In genomic region chr6:132404330-132404729, GRCh38 we compare ENCODE assay signal across 2 cellular contexts.
A peak's percentile ranks its signal among the peaks of the same experiment; 100 is the strongest.
TF ChIP-seq lines count a peak whose summit lies in the region.

No MANE protein-coding gene starts in this region.

TF ChIP-seq in IMR-90, 13 proteins besides CTCF, POLR2A, EP300 and RAD21:
- no peak for TF ChIP-seq BHLHE40 (IDR thresholded peaks at IDR 0.05; ENCODE audit: low read depth, low read length)
- TF ChIP-seq, protein P1, sequence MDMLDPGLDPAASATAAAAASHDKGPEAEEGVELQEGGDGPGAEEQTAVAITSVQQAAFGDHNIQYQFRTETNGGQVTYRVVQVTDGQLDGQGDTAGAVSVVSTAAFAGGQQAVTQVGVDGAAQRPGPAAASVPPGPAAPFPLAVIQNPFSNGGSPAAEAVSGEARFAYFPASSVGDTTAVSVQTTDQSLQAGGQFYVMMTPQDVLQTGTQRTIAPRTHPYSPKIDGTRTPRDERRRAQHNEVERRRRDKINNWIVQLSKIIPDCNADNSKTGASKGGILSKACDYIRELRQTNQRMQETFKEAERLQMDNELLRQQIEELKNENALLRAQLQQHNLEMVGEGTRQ (IDR thresholded peaks at IDR 0.05; ENCODE audit: low read depth, low read length) = no peak
- TF ChIP-seq NFE2L2 (IDR thresholded peaks at IDR 0.05; ENCODE audit: low read depth, low read length) = no peak
- no peak for TF ChIP-seq MAFK (IDR thresholded peaks at IDR 0.05; ENCODE audit: low read depth, low read length)
- no peak for TF ChIP-seq RCOR1 (IDR thresholded peaks at IDR 0.05; ENCODE audit: insufficient replicate concordance, low read length)

TF ChIP-seq in GM12878, 131 proteins besides CTCF, POLR2A, EP300 and RAD21:
- TF ChIP-seq TCF7 (IDR thresholded peaks at IDR 0.05; ENCODE audit: borderline replicate concordance) = no peak
- TF ChIP-seq EGR1 (IDR thresholded peaks at IDR 0.05; ENCODE audit: borderline replicate concordance in 1 of 2, low read depth in 2 of 2, low read length in 2 of 2) = no peak
- no peak for TF ChIP-seq USF1 (IDR thresholded peaks at IDR 0.05; ENCODE audit: borderline replicate concordance, extremely low read length, insufficient read depth, low read depth, low read length)
- peak; percentile 41 for TF ChIP-seq JUNB (IDR thresholded peaks at IDR 0.05)
- TF ChIP-seq NBN (IDR thresholded peaks at IDR 0.05) = no peak
- TF ChIP-seq RFX5 (IDR thresholded peaks at IDR 0.05; ENCODE audit: low read depth, low read length) = no peak
- no peak for TF ChIP-seq ZNF622 (IDR thresholded peaks at IDR 0.05)
- no peak for TF ChIP-seq ZNF274 (IDR thresholded peaks at IDR 0.05; ENCODE audit: insufficient read depth, insufficient read length)
- TF ChIP-seq PRDM15 (CRISPR knock-in tag; IDR thresholded peaks at IDR 0.05) = no peak
- no peak for TF ChIP-seq NR2F1 (conservative IDR thresholded peaks at IDR 0.05)
- TF ChIP-seq CBX3 (IDR thresholded peaks at IDR 0.05; ENCODE audit: borderline replicate concordance, low read depth) = no peak
- TF ChIP-seq ATF7 (IDR thresholded peaks at IDR 0.05; ENCODE audit: low read depth) = no peak
- no peak for TF ChIP-seq BCL11A (IDR thresholded peaks at IDR 0.05; ENCODE audit: low read depth, low read length)
- TF ChIP-seq BRCA1 (IDR thresholded peaks at IDR 0.05; ENCODE audit: low read depth, low read length) = no peak
- TF ChIP-seq FOS (IDR thresholded peaks at IDR 0.05; ENCODE audit: borderline replicate concordance, extremely low read depth, insufficient read length) = no peak
- no peak for TF ChIP-seq WRNIP1 (IDR thresholded peaks at IDR 0.05; ENCODE audit: borderline replicate concordance, low read depth, low read length)
- no peak for TF ChIP-seq CEBPZ (IDR thresholded peaks at IDR 0.05; ENCODE audit: low read depth, low read length)
- no peak for TF ChIP-seq NR2C2 (IDR thresholded peaks at IDR 0.05; ENCODE audit: borderline replicate concordance, control insufficient read depth, insufficient read length, low read depth)
- peak; percentile 65 for TF ChIP-seq RUNX3 (IDR thresholded peaks at IDR 0.05; ENCODE audit: low read length)
- TF ChIP-seq HDAC2 (IDR thresholded peaks at IDR 0.05) = no peak
- no peak for TF ChIP-seq SRF (IDR thresholded peaks at IDR 0.05; ENCODE audit: low read depth in 2 of 2, low read length in 2 of 2)
- no peak for TF ChIP-seq FOXK2 (IDR thresholded peaks at IDR 0.05)
- TF ChIP-seq NRF1 (conservative IDR thresholded peaks at IDR 0.05; ENCODE audit: low read depth, low read length) = no peak
- TF ChIP-seq SMC3 (IDR thresholded peaks at IDR 0.05; ENCODE audit: borderline replicate concordance, low read length) = no peak
- TF ChIP-seq SIX5 (IDR thresholded peaks at IDR 0.05; ENCODE audit: low read depth, low read length, severe bottlenecking) = no peak
- no peak for TF ChIP-seq CHD4 (IDR thresholded peaks at IDR 0.05)
- no peak for TF ChIP-seq RB1 (IDR thresholded peaks at IDR 0.05; ENCODE audit: borderline replicate concordance)
- TF ChIP-seq, protein P1 (IDR thresholded peaks at IDR 0.05; ENCODE audit: borderline replicate concordance, low read depth, low read length) = no peak
- no peak for TF ChIP-seq CHD2 (IDR thresholded peaks at IDR 0.05; ENCODE audit: borderline replicate concordance, low read depth, low read length)
- no peak for TF ChIP-seq SUZ12 (IDR thresholded peaks at IDR 0.05; ENCODE audit: unreplicated experiment)
- no peak for TF ChIP-seq ELK1 (IDR thresholded peaks at IDR 0.05; ENCODE audit: low read depth, low read length)
- no peak for TF ChIP-seq MEF2B (IDR thresholded peaks at IDR 0.05; ENCODE audit: partially characterized antibody, poor library complexity, severe bottlenecking)
- peak; percentile 92 for TF ChIP-seq NFIC (IDR thresholded peaks at IDR 0.05; ENCODE audit: low read depth, low read length)
- TF ChIP-seq ATF2 (IDR thresholded peaks at IDR 0.05; ENCODE audit: low read length) = peak; percentile 71; the same call in 1 of the 2 replicates
- TF ChIP-seq PAX5 (IDR thresholded peaks at IDR 0.05; ENCODE audit: borderline replicate concordance, low read depth, low read length) = no peak
- no peak for TF ChIP-seq STAT1 (conservative IDR thresholded peaks at IDR 0.05)
- TF ChIP-seq, protein P2, sequence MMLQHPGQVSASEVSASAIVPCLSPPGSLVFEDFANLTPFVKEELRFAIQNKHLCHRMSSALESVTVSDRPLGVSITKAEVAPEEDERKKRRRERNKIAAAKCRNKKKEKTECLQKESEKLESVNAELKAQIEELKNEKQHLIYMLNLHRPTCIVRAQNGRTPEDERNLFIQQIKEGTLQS (IDR thresholded peaks at IDR 0.05; ENCODE audit: borderline replicate concordance, extremely low read depth, low read depth, low read length) = no peak
- TF ChIP-seq E2F4 (IDR thresholded peaks at IDR 0.05; ENCODE audit: low read depth, low read length) = no peak
- no peak for TF ChIP-seq MYC (IDR thresholded peaks at IDR 0.05; ENCODE audit: insufficient read depth, insufficient read length, insufficient replicate concordance, low read length, severe bottlenecking)
- no peak for TF ChIP-seq DPF2 (IDR thresholded peaks at IDR 0.05)
- no peak for TF ChIP-seq KAT2A (conservative IDR thresholded peaks at IDR 0.05; ENCODE audit: control insufficient read depth, low read depth, low read length)
- TF ChIP-seq NFXL1 (IDR thresholded peaks at IDR 0.05; ENCODE audit: borderline replicate concordance) = no peak
- 0 out of 2 replicates have a peak, but pooled peaks have one; percentile 15 for TF ChIP-seq CBX5 (IDR thresholded peaks at IDR 0.05; ENCODE audit: low read depth)
- no peak for TF ChIP-seq HDGF (IDR thresholded peaks at IDR 0.05)
- peak; percentile 90 for TF ChIP-seq MEF2A (IDR thresholded peaks at IDR 0.05; ENCODE audit: insufficient read depth, low read depth, low read length)
- no peak for TF ChIP-seq BMI1 (IDR thresholded peaks at IDR 0.05; ENCODE audit: borderline replicate concordance)
- TF ChIP-seq RCOR1 (conservative IDR thresholded peaks at IDR 0.05; ENCODE audit: low read depth, low read length) = no peak
- TF ChIP-seq HCFC1 (IDR thresholded peaks at IDR 0.05; ENCODE audit: low read length) = no peak
- TF ChIP-seq FOXM1 (IDR thresholded peaks at IDR 0.05; ENCODE audit: low read depth, low read length) = peak; percentile 76; the same call in 1 of the 2 replicates
- no peak for TF ChIP-seq ZSCAN29 (IDR thresholded peaks at IDR 0.05)
